Comparison of ENCODE assay signal across 8 cellular contexts in the genomic region with DNA sequence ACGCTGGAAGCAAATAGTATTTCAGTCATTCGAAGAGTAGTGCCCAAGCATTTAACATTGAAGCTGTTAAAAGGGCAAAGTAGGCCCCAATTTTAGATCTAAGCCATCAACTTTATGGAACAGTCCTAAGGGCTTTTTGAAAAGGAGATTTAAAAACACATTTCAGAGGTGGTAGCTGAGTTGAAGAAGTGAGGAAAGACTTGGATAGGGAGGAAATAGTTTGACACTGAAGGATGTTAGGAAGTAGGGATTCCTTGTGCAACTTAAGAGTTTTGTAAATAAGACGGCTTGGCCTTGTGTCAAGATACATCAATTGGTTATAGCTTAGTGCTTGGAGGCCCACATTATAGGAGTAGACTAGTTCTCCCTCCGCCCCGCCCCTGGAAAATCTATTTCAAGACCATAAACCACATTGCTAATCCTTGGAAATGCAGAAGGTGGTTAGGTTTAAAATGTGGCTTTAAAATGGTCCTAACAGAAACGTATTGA. TPM values are rescaled to one million over a fixed set of nuclear protein-coding genes. Genes with fewer than 3 reads are reported as not detected.
A peak's percentile ranks its signal among the peaks of the same experiment; 100 is the strongest.
DNase-seq lines count a peak whose midpoint lies in the region; ATAC-seq and TF ChIP-seq lines count a peak whose summit lies in the region.

No MANE protein-coding gene starts in this region.

- no peaks in the 10 kb centered on the region for H3K9me3 ChIP-seq in adipocyte (ENCODE audit: control insufficient read depth, low read length)
- no peaks in the 10 kb centered on the region for H3K9me3 ChIP-seq in iPS-15b (ENCODE audit: control insufficient read depth, insufficient read depth, low read length)

- peak overlapping the region; percentile 87 for H3K9ac ChIP-seq in adipocyte (ENCODE audit: low read length)
- H3K9ac ChIP-seq in iPS-15b (ENCODE audit: low read depth, low read length): peak overlapping the region; percentile 77

- no peaks in the 10 kb centered on the region for H3K9me3 Mint-ChIP-seq in stimulated activated naive B cell treated with anti-CD40 and anti-IgM and Interleukin-4, amounts not matched to agents 10 μg/mL and 1 μg/mL and 100 μg/mL, for 72 hours

- no peaks in the 10 kb centered on the region for H3K27me3 ChIP-seq in adipocyte (replicated peaks; ENCODE audit: control insufficient read depth, insufficient read depth, low read length)
- no peaks in the 10 kb centered on the region for H3K27me3 ChIP-seq in iPS-15b (ENCODE audit: control insufficient read depth, insufficient read depth, low read length)

- H3K4me1 ChIP-seq in adipocyte (ENCODE audit: control insufficient read depth, insufficient read depth, low read length): peaks cover 33% of the 10 kb centered on the region
- H3K4me1 ChIP-seq in iPS-15b (ENCODE audit: control insufficient read depth, insufficient read depth, low read length): peaks cover 8% of the 10 kb centered on the region

- no peaks in the 10 kb centered on the region for H3K27me3 Mint-ChIP-seq in stimulated activated naive B cell treated with anti-CD40 and anti-IgM and Interleukin-4, amounts not matched to agents 10 μg/mL and 1 μg/mL and 100 μg/mL, for 72 hours

- DNase-seq in SIG-M5 treated with dmso at 0.1 percent for 504 hours (lab: John Stamatoyannopoulos, UW; ENCODE audit: unreplicated experiment): peak; percentile 66
- no peak for DNase-seq in SIG-M5 (lab: John Stamatoyannopoulos, UW)
- peak; percentile 62 for DNase-seq in NCI-H146 treated with DMSO at 0.1 percent for 48 hours (lab: John Stamatoyannopoulos, UW; ENCODE audit: unreplicated experiment)
- DNase-seq in adipocyte (ENCODE audit: low read depth): peak; percentile 76
- DNase-seq in stimulated activated naive B cell treated with anti-CD40 and anti-IgM and Interleukin-4, amounts not matched to agents 10 μg/mL and 1 μg/mL and 100 μg/mL, for 72 hours: no peak
- DNase-seq in omental fat pad (ENCODE audit: low spot score): no peak

- H3K27ac Mint-ChIP-seq in stimulated activated naive B cell treated with anti-CD40 and anti-IgM and Interleukin-4, amounts not matched to agents 10 μg/mL and 1 μg/mL and 100 μg/mL, for 72 hours: peak overlapping the region; percentile 85

- H3K4me3 ChIP-seq in adipocyte (ENCODE audit: low read length) (peak overlapping the region; percentile 99), iPS-15b (ENCODE audit: low read depth, low read length) (peak overlapping the region; percentile 61)

- ATAC-seq in stimulated activated naive B cell treated with anti-CD40 and anti-IgM and Interleukin-4, amounts not matched to agents 10 μg/mL and 1 μg/mL and 100 μg/mL, for 72 hours (replicated peaks): no peak
- no peak for ATAC-seq in HG03565 (IDR thresholded peaks at IDR 0.05; ENCODE audit: unreplicated experiment)
- no peak for ATAC-seq in omental fat pad (ENCODE audit: low FRiP score)

- peaks cover 33 to 40% of the 10 kb centered on the region in 2 donors for H3K36me3 Mint-ChIP-seq in stimulated activated naive B cell treated with anti-CD40 and anti-IgM and Interleukin-4, amounts not matched to agents 10 μg/mL and 1 μg/mL and 100 μg/mL, for 72 hours

- TF ChIP-seq CTCF in omental fat pad (IDR thresholded peaks at IDR 0.05): no peak

- H3K4me1 Mint-ChIP-seq in stimulated activated naive B cell treated with anti-CD40 and anti-IgM and Interleukin-4, amounts not matched to agents 10 μg/mL and 1 μg/mL and 100 μg/mL, for 72 hours: peaks cover 24 to 58% of the 10 kb centered on the region in 2 donors

- H3K36me3 ChIP-seq in adipocyte (ENCODE audit: control insufficient read depth, insufficient read depth, low read length, severe bottlenecking): peaks cover 26% of the 10 kb centered on the region
- H3K36me3 ChIP-seq in iPS-15b (ENCODE audit: control insufficient read depth, insufficient read depth, low read length): peaks cover 16% of the 10 kb centered on the region

- H3K4me3 Mint-ChIP-seq in stimulated activated naive B cell treated with anti-CD40 and anti-IgM and Interleukin-4, amounts not matched to agents 10 μg/mL and 1 μg/mL and 100 μg/mL, for 72 hours: peak overlapping the region; percentile 84 to 99

RNA-seq across cellular contexts. Expression of a gene that starts 0.8 kb away (rescaled TPM):
- 1,000 to 10,000 TPM in 1 of 4 donors, 100 to 1,000 TPM in 3; 608 to 1,018 (median 745) TPM for total RNA-seq in omental fat pad

RNA-seq across cellular contexts. Expression of a gene that starts 21.4 kb away (rescaled TPM):
- total RNA-seq in omental fat pad: 10 to 100 TPM; 23.2 to 68.4 (median 37.8) TPM

RNA-seq across cellular contexts. Expression of a gene that starts 37.4 kb away (rescaled TPM):
- 1 to 10 TPM in 2 of 4 donors, under 1 TPM in 2; 0.72 to 2.0 (median 1.3) TPM for total RNA-seq in omental fat pad

RNA-seq across cellular contexts. Expression of a gene that starts 56.9 kb away (rescaled TPM):
- total RNA-seq in omental fat pad: 100 to 1,000 TPM; 145 to 210 (median 159) TPM

Comparison
In these comparisons a context has a peak if more than half of its experiments do, and no peak if none do; other contexts are left out.
1. DNase-seq: peak in SIG-M5 treated with dmso at 0.1 percent for 504 hours (single experiment), NCI-H146 treated with DMSO at 0.1 percent for 48 hours (single experiment) and adipocyte (single experiment); none in SIG-M5 (single experiment), stimulated activated naive B cell treated with anti-CD40 and anti-IgM and Interleukin-4, amounts not matched to agents 10 μg/mL and 1 μg/mL and 100 μg/mL, for 72 hours (single experiment) and omental fat pad (single experiment).